24 cellular contexts compared by ENCODE assay signal in the genomic region with DNA sequence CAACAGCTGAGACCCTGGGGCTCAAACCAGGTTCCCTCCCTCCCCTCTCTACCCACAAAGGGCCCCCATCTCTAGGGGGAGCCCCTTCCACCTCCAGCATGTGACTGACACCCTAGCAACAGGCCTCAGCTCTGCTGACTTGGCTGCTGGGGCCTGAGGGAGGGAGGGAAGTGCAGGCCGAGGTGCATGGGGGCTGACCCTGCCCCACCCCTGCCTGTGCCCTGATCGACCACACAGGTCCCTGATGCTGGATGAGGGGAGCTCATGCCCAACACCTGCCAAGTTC. TPM values are rescaled to one million over a fixed set of nuclear protein-coding genes. Genes with fewer than 3 reads are reported as not detected.
DNase-seq lines count a peak whose midpoint lies in the region; ATAC-seq, FAIRE-seq and TF ChIP-seq lines count a peak whose summit lies in the region.
"Had no signal": no experiment of that assay in that cellular context is flagged by ENCODE, and none has a peak within 500 bp of the region (broad histone marks: within the 10 kb centered on the region; RNA-seq: fewer than 3 reads in every experiment).

No MANE protein-coding gene starts in this region.

- H4K20me1 ChIP-seq in HepG2 (ENCODE audit: insufficient read depth, low read length), result no peaks in the 10 kb centered on the region

- H3K27me3 Mint-ChIP-seq in CD4-positive, alpha-beta memory T cell, result peaks cover 20 to 32% of the 10 kb centered on the region in 2 donors

- TF ChIP-seq EP300 in HepG2 (IDR thresholded peaks at IDR 0.05; ENCODE audit: low read depth in 2 of 2, low read length in 2 of 2), result no peak
- TF ChIP-seq EP300 in HepG2 (CRISPR knock-in tag; IDR thresholded peaks at IDR 0.05; ENCODE audit: borderline replicate concordance), result no peak

- H3K9me3 Mint-ChIP-seq in CD4-positive, alpha-beta memory T cell, result no peaks in the 10 kb centered on the region
- H3K9me3 Mint-ChIP-seq: T-cell had no signal

- no peak overlapping the region for H3K27ac Mint-ChIP-seq in CD4-positive, alpha-beta memory T cell
- H3K27ac Mint-ChIP-seq: T-cell had no signal

- no peaks in the 10 kb centered on the region for H3K36me3 Mint-ChIP-seq in CD4-positive, alpha-beta memory T cell
- H3K36me3 Mint-ChIP-seq: T-cell had no signal

- no peak overlapping the region for H3K4me2 ChIP-seq in HepG2 (ENCODE audit: low read depth, low read length)

- peak overlapping the region in 1 of 8 donors; percentile 61 for H3K4me3 Mint-ChIP-seq in CD4-positive, alpha-beta memory T cell

- POLR2A ChIA-PET in RWPE1 (lab: Yijun Ruan, JAX; ENCODE audit: low non-redundant PET) (no interaction called here), HepG2 (lab: Yijun Ruan, JAX) (no interaction called here)
- POLR2A ChIA-PET in CD4-positive, alpha-beta memory T cell (lab: Charles Lee; ENCODE audit: partially characterized antibody), result interaction anchor here (1.1 to 13.9 kb wide), 4 partner anchors 4 to 81 kb away, joined by 3 to 320 read pairs (median 247); partner anchors contain the start of genes B3GNT9, FBXL8, HSF4 and NOL3

- CTCF ChIA-PET in RWPE1 (lab: Yijun Ruan, JAX) (no interaction called here), HepG2 (lab: Yijun Ruan, JAX; ENCODE audit: low intra/inter-chr PET ratio, low total read pairs) (no interaction called here)
- CTCF ChIA-PET in CD4-positive, alpha-beta memory T cell (lab: Charles Lee; ENCODE audit: partially characterized antibody), result interaction anchor here (2.6 to 4.1 kb wide), 2 partner anchors 8 to 12 kb away, joined by 10 to 34 read pairs; partner anchors contain the start of genes FBXL8 and TRADD

- BruUV-seq in HepG2 (replicated peaks; lab: Mats Ljungman, UMichigan), result no TSS peak

- 0% methylated on average over 2 of the region's 2 CpGs for WGBS in HepG2 (ENCODE audit: low lambda C conversion rate)

- intact Hi-C loops in HepG2 (cut with micrococcal nuclease; ENCODE audit: unreplicated experiment), result no loop called here
- intact Hi-C loops in CD4-positive, alpha-beta memory T cell (cut with micrococcal nuclease), result no loop called here

- no peak for FAIRE-seq in HepG2 (lab: Jason Lieb, UNC)
- FAIRE-seq: endometrium had no signal

- no peak for DNase-seq in GM13977 (ENCODE audit: low spot score)
- no peak for DNase-seq in RWPE1 (ENCODE audit: low spot score)
- no peak for DNase-seq in HepG2 (ENCODE audit: low spot score)
- DNase-seq in CD4-positive, alpha-beta memory T cell, result no peak
- DNase-seq: activated CD4-positive, alpha-beta T cell treated with anti-CD3 and anti-CD28 coated beads, Interleukin-2, amount 50 U/mL, for 4 hours; activated gamma-delta T cell treated with Interleukin-2 at 50 U/mL for 16 hours; activated T-cell treated with anti-CD3 and anti-CD28 coated beads for 4 hours; amniotic stem cell; KBM-7; MM.1S; NCI-H1436; NCI-H2107; NCI-H510A; SIG-M5; stimulated activated CD4-positive, alpha-beta T cell treated with anti-CD3 and anti-CD28 coated beads, Interleukin-4, amount 100 ng/mL, for 24 hours; stimulated activated naive CD8-positive, alpha-beta T cell treated with anti-CD3 and anti-CD28 coated beads, Interleukin-15, Interleukin-2, amounts not matched to agents 100 U/mL and 50 U/mL, for 24 hours; T-cell; tibial artery had no signal

- TF ChIP-seq CTCF in GM13977 (IDR thresholded peaks at IDR 0.05; ENCODE audit: extremely low read depth, insufficient read depth, missing control alignments) (peak; percentile 23), RWPE1 (conservative IDR thresholded peaks at IDR 0.05; ENCODE audit: low read depth) (no peak), HepG2 (CRISPR knock-in tag; IDR thresholded peaks at IDR 0.05) (peak; percentile 21; the same call in 1 of the 2 replicates)

- ATAC-seq in HepG2, result no peak
- no peak for ATAC-seq in HG02970 (IDR thresholded peaks at IDR 0.05; ENCODE audit: low FRiP score, unreplicated experiment)
- ATAC-seq in HG02642 (IDR thresholded peaks at IDR 0.05; ENCODE audit: poor library complexity, unreplicated experiment), result no peak
- ATAC-seq: HCT116; stimulated activated naive CD8-positive, alpha-beta T cell treated with anti-CD3 and anti-CD28 coated beads, Interleukin-15, Interleukin-2, amounts not matched to agents 100 U/mL and 50 U/mL, for 24 hours; T-cell had no signal

- TF ChIP-seq POLR2A in HepG2 (IDR thresholded peaks at IDR 0.05; ENCODE audit: insufficient read depth in 1 of 2, low read depth in 2 of 2, low read length in 2 of 2), result no peak

- H3K27ac ChIP-seq in RWPE1 (peak overlapping the region; percentile 98), HepG2 (ENCODE audit: extremely low read length, insufficient read depth, low read length) (no peak overlapping the region)
- H3K27ac ChIP-seq in CD4-positive, alpha-beta memory T cell (ENCODE audit: low read depth, low read length), result no peak overlapping the region

- no peaks in the 10 kb centered on the region for H3K9me3 ChIP-seq in HepG2 (ENCODE audit: low read length)
- no peaks in the 10 kb centered on the region for H3K9me3 ChIP-seq in CD4-positive, alpha-beta memory T cell (ENCODE audit: control insufficient read depth in 1 of 2, low read length in 2 of 2)
- H3K9me3 ChIP-seq: tibial artery had no signal

- no peaks in the 10 kb centered on the region for H3K79me2 ChIP-seq in HepG2 (ENCODE audit: insufficient read depth, low read length)

- H3K9ac ChIP-seq in HepG2 (ENCODE audit: insufficient read depth, low read depth, low read length), result no peak overlapping the region

- TF ChIP-seq RAD21 in HepG2 (CRISPR knock-in tag; IDR thresholded peaks at IDR 0.05), result no peak

- no peak overlapping the region for H3K4me3 ChIP-seq in HepG2 (replicated peaks in 1 of 3; ENCODE audit: insufficient read depth in 1 of 3, low read depth in 2 of 3, low read length in 3 of 3)
- no peak overlapping the region for H3K4me3 ChIP-seq in CD4-positive, alpha-beta memory T cell (ENCODE audit: low read length in 2 of 2)
- H3K4me3 ChIP-seq: coronary artery, tibial artery had no signal

- in situ Hi-C loops in GM13977 (cut with MboI; ENCODE audit: low pct_unique_long_range_greater_than_20kb, low sequenced_read_pairs, unreplicated experiment), result no loop called here
- in situ Hi-C loops in HepG2 (cut with HindIII; ENCODE audit: extremely low pct_ligation_motif_present, low pct_unique_long_range_greater_than_20kb), result no loop called here

- H3K4me1 Mint-ChIP-seq in CD4-positive, alpha-beta memory T cell, result peaks cover 10 to 54% (median 22%) of the 10 kb centered on the region in 4 donors

- H3K4me1 ChIP-seq in HepG2 (ENCODE audit: insufficient read depth, low read length), result peaks cover 50% of the 10 kb centered on the region
- peaks cover 51% of the 10 kb centered on the region for H3K4me1 ChIP-seq in CD4-positive, alpha-beta memory T cell (ENCODE audit: insufficient read depth, low read length)

- H2AFZ ChIP-seq in HepG2 (ENCODE audit: low read length), result no peak overlapping the region

- no peaks in the 10 kb centered on the region for H3K36me3 ChIP-seq in HepG2 (replicated peaks in 1 of 2; ENCODE audit: control insufficient read depth in 1 of 2, insufficient read depth in 2 of 2, low read length in 2 of 2)
- H3K36me3 ChIP-seq in CD4-positive, alpha-beta memory T cell (ENCODE audit: insufficient read depth, low read length), result no peaks in the 10 kb centered on the region
- H3K36me3 ChIP-seq: tibial artery had no signal

- peaks cover 9 to 40% of the 10 kb centered on the region in 2 experiments for H3K27me3 ChIP-seq in HepG2 (ENCODE audit: control insufficient read depth in 1 of 2, insufficient read depth in 2 of 2, low read length in 2 of 2)
- H3K27me3 ChIP-seq in CD4-positive, alpha-beta memory T cell (ENCODE audit: insufficient read depth, low read length), result peaks cover 35% of the 10 kb centered on the region

RNA-seq across cellular contexts. Expression of gene HSF4, which starts 2.3 kb away (rescaled TPM):
- 0.41 and 3.5 TPM in 2 replicates for total RNA-seq in HepG2 (2016; rRNA removed; fragmentation: Illumina TruSeq; extraction: Trizol)
- total RNA-seq in HepG2 (2016; cell fraction: cytosol; rRNA removed; fragmentation: Illumina TruSeq; extraction: Trizol; ENCODE audit: low read depth), result 0.44 and 1.0 TPM in 2 replicates
- total RNA-seq in HepG2 (2016; cell fraction: insoluble cytoplasmic fraction; rRNA removed; fragmentation: Illumina TruSeq; extraction: Trizol), result 0.79 and 3.2 TPM in 2 replicates
- 0.59 and 0.68 TPM in 2 replicates for total RNA-seq in HepG2 (2016; cell fraction: membrane; rRNA removed; fragmentation: Illumina TruSeq; extraction: Trizol)
- 4.6 and 5.3 TPM in 2 replicates for total RNA-seq in HepG2 (2016; cell fraction: nucleus; rRNA removed; fragmentation: Illumina TruSeq; extraction: Trizol)
- 16.9 and 17.9 TPM in 2 replicates for polyA plus RNA-seq in HepG2 (2011; rRNA removed)
- polyA plus RNA-seq in HepG2 (2011; cell fraction: cytosol; rRNA removed), result 1.8 and 2.3 TPM in 2 replicates
- 319 and 364 TPM in 2 replicates for polyA plus RNA-seq in HepG2 (2011; cell fraction: nucleus; rRNA removed)
- 12.3 and 18.7 TPM in 2 replicates for polyA plus RNA-seq in HepG2 (2012)
- polyA plus RNA-seq in HepG2 (2016; cell fraction: cytosol; fragmentation: Illumina TruSeq; extraction: Trizol; ENCODE audit: low read depth), result 0.77 TPM in 1 of 2 replicates, not detected in the other
- polyA plus RNA-seq in HepG2 (2016; cell fraction: insoluble cytoplasmic fraction; fragmentation: Illumina TruSeq; extraction: Trizol; ENCODE audit: low read depth), result 0.87 and 1.1 TPM in 2 replicates
- polyA plus RNA-seq in HepG2 (2016; cell fraction: membrane; fragmentation: Illumina TruSeq; extraction: Trizol; ENCODE audit: low read depth), result 0.36 and 0.41 TPM in 2 replicates
- 18.4 and 20.6 TPM in 2 replicates for polyA plus RNA-seq in HepG2 (2016; cell fraction: nucleus; fragmentation: Illumina TruSeq; extraction: Trizol; ENCODE audit: insufficient read depth, low read depth)
- polyA minus RNA-seq in HepG2 (2011; rRNA and poly(A)+ RNA removed; ENCODE audit: low replicate concordance), result 7.7 and 14.1 TPM in 2 replicates
- polyA minus RNA-seq in HepG2 (2011; cell fraction: cytosol; rRNA and poly(A)+ RNA removed), result 1.1 TPM in 1 of 2 replicates, not detected in the other
- polyA minus RNA-seq in HepG2 (2011; cell fraction: nucleus; rRNA and poly(A)+ RNA removed), result 19.5 and 25.2 TPM in 2 replicates
- 10 to 100 TPM; 93.6 to 98.7 TPM for total RNA-seq in CD4-positive, alpha-beta memory T cell
- under 1 TPM in 1 of 2 donors, not detected in 1; 0.37 TPM for polyA plus RNA-seq in CD4-positive, alpha-beta memory T cell
- polyA plus RNA-seq: CD14-positive monocyte had no signal

RNA-seq across cellular contexts. Expression of gene NOL3, which starts 3.5 kb away (rescaled TPM):
- 3.1 and 5.7 TPM in 2 replicates for total RNA-seq in HepG2 (2016; rRNA removed; fragmentation: Illumina TruSeq; extraction: Trizol)
- 0.91 and 1.1 TPM in 2 replicates for total RNA-seq in HepG2 (2016; cell fraction: cytosol; rRNA removed; fragmentation: Illumina TruSeq; extraction: Trizol; ENCODE audit: low read depth)
- total RNA-seq in HepG2 (2016; cell fraction: insoluble cytoplasmic fraction; rRNA removed; fragmentation: Illumina TruSeq; extraction: Trizol), result 3.8 and 4.1 TPM in 2 replicates
- 2.1 and 2.2 TPM in 2 replicates for total RNA-seq in HepG2 (2016; cell fraction: membrane; rRNA removed; fragmentation: Illumina TruSeq; extraction: Trizol)
- 2.7 and 3.0 TPM in 2 replicates for total RNA-seq in HepG2 (2016; cell fraction: nucleus; rRNA removed; fragmentation: Illumina TruSeq; extraction: Trizol)
- polyA plus RNA-seq in HepG2 (2011; rRNA removed), result 20.5 and 23.3 TPM in 2 replicates
- 9.2 and 14.1 TPM in 2 replicates for polyA plus RNA-seq in HepG2 (2011; cell fraction: cytosol; rRNA removed)
- polyA plus RNA-seq in HepG2 (2011; cell fraction: nucleus; rRNA removed), result 78.8 and 95.6 TPM in 2 replicates
- polyA plus RNA-seq in HepG2 (2012), result 23.5 and 26.3 TPM in 2 replicates
- 1.1 and 1.3 TPM in 2 replicates for polyA plus RNA-seq in HepG2 (2016; cell fraction: cytosol; fragmentation: Illumina TruSeq; extraction: Trizol; ENCODE audit: low read depth)
- 3.6 TPM in 2 replicates for polyA plus RNA-seq in HepG2 (2016; cell fraction: insoluble cytoplasmic fraction; fragmentation: Illumina TruSeq; extraction: Trizol; ENCODE audit: low read depth)
- 2.3 and 2.9 TPM in 2 replicates for polyA plus RNA-seq in HepG2 (2016; cell fraction: membrane; fragmentation: Illumina TruSeq; extraction: Trizol; ENCODE audit: low read depth)
- polyA plus RNA-seq in HepG2 (2016; cell fraction: nucleus; fragmentation: Illumina TruSeq; extraction: Trizol; ENCODE audit: insufficient read depth, low read depth), result 18.2 and 26.0 TPM in 2 replicates
- polyA minus RNA-seq in HepG2 (2011; rRNA and poly(A)+ RNA removed; ENCODE audit: low replicate concordance), result 5.4 and 16.0 TPM in 2 replicates
- polyA minus RNA-seq in HepG2 (2011; cell fraction: cytosol; rRNA and poly(A)+ RNA removed), result 2.8 and 3.7 TPM in 2 replicates
- 14.3 and 16.3 TPM in 2 replicates for polyA minus RNA-seq in HepG2 (2011; cell fraction: nucleus; rRNA and poly(A)+ RNA removed)
- 10 to 100 TPM in 1 of 2 experiments, 1 to 10 TPM in 1; 9.6 to 12.5 TPM for total RNA-seq in CD4-positive, alpha-beta memory T cell
- 1 to 10 TPM; 1.3 to 1.7 TPM for polyA plus RNA-seq in CD4-positive, alpha-beta memory T cell

RNA-seq across cellular contexts. Expression of gene FBXL8, which starts 7.1 kb away (rescaled TPM):
- total RNA-seq in HepG2 (2016; rRNA removed; fragmentation: Illumina TruSeq; extraction: Trizol), result 1.5 and 3.9 TPM in 2 replicates
- total RNA-seq in HepG2 (2016; cell fraction: cytosol; rRNA removed; fragmentation: Illumina TruSeq; extraction: Trizol; ENCODE audit: low read depth), result 0.81 and 0.88 TPM in 2 replicates
- 1.2 and 3.5 TPM in 2 replicates for total RNA-seq in HepG2 (2016; cell fraction: insoluble cytoplasmic fraction; rRNA removed; fragmentation: Illumina TruSeq; extraction: Trizol)
- 1.9 and 2.3 TPM in 2 replicates for total RNA-seq in HepG2 (2016; cell fraction: membrane; rRNA removed; fragmentation: Illumina TruSeq; extraction: Trizol)
- total RNA-seq in HepG2 (2016; cell fraction: nucleus; rRNA removed; fragmentation: Illumina TruSeq; extraction: Trizol), result 4.6 and 4.8 TPM in 2 replicates
- polyA plus RNA-seq in HepG2 (2011; rRNA removed), result 9.3 and 10.9 TPM in 2 replicates
- polyA plus RNA-seq in HepG2 (2011; cell fraction: cytosol; rRNA removed), result 3.2 and 6.0 TPM in 2 replicates
- polyA plus RNA-seq in HepG2 (2011; cell fraction: nucleus; rRNA removed), result 173 and 222 TPM in 2 replicates
- 5.8 and 7.5 TPM in 2 replicates for polyA plus RNA-seq in HepG2 (2012)
- 0.17 and 0.29 TPM in 2 replicates for polyA plus RNA-seq in HepG2 (2016; cell fraction: cytosol; fragmentation: Illumina TruSeq; extraction: Trizol; ENCODE audit: low read depth)
- 2.0 and 2.2 TPM in 2 replicates for polyA plus RNA-seq in HepG2 (2016; cell fraction: insoluble cytoplasmic fraction; fragmentation: Illumina TruSeq; extraction: Trizol; ENCODE audit: low read depth)
- polyA plus RNA-seq in HepG2 (2016; cell fraction: membrane; fragmentation: Illumina TruSeq; extraction: Trizol; ENCODE audit: low read depth), result 0.58 and 0.92 TPM in 2 replicates
- 9.5 and 16.0 TPM in 2 replicates for polyA plus RNA-seq in HepG2 (2016; cell fraction: nucleus; fragmentation: Illumina TruSeq; extraction: Trizol; ENCODE audit: insufficient read depth, low read depth)
- 4.6 and 9.2 TPM in 2 replicates for polyA minus RNA-seq in HepG2 (2011; rRNA and poly(A)+ RNA removed; ENCODE audit: low replicate concordance)
- 2.9 and 3.2 TPM in 2 replicates for polyA minus RNA-seq in HepG2 (2011; cell fraction: cytosol; rRNA and poly(A)+ RNA removed)
- polyA minus RNA-seq in HepG2 (2011; cell fraction: nucleus; rRNA and poly(A)+ RNA removed), result 19.1 and 22.3 TPM in 2 replicates
- 10 to 100 TPM; 69.9 to 76.2 TPM for total RNA-seq in CD4-positive, alpha-beta memory T cell
- polyA plus RNA-seq in CD4-positive, alpha-beta memory T cell, result 10 to 100 TPM; 19.2 to 26.5 TPM

RNA-seq across cellular contexts. Expression of gene TRADD, which starts 7.1 kb away (rescaled TPM):
- 6.2 and 7.8 TPM in 2 replicates for total RNA-seq in HepG2 (2016; rRNA removed; fragmentation: Illumina TruSeq; extraction: Trizol)
- total RNA-seq in HepG2 (2016; cell fraction: cytosol; rRNA removed; fragmentation: Illumina TruSeq; extraction: Trizol; ENCODE audit: low read depth), result 3.2 TPM in 2 replicates
- total RNA-seq in HepG2 (2016; cell fraction: insoluble cytoplasmic fraction; rRNA removed; fragmentation: Illumina TruSeq; extraction: Trizol), result 6.8 and 9.0 TPM in 2 replicates
- 4.6 and 4.9 TPM in 2 replicates for total RNA-seq in HepG2 (2016; cell fraction: membrane; rRNA removed; fragmentation: Illumina TruSeq; extraction: Trizol)
- 4.8 and 4.9 TPM in 2 replicates for total RNA-seq in HepG2 (2016; cell fraction: nucleus; rRNA removed; fragmentation: Illumina TruSeq; extraction: Trizol)
- 8.2 and 10.3 TPM in 2 replicates for polyA plus RNA-seq in HepG2 (2011; rRNA removed)
- polyA plus RNA-seq in HepG2 (2011; cell fraction: cytosol; rRNA removed), result 9.8 and 13.8 TPM in 2 replicates
- polyA plus RNA-seq in HepG2 (2011; cell fraction: nucleus; rRNA removed), result 22.9 and 28.2 TPM in 2 replicates
- 5.3 TPM in 2 replicates for polyA plus RNA-seq in HepG2 (2012)
- 3.1 and 3.6 TPM in 2 replicates for polyA plus RNA-seq in HepG2 (2016; cell fraction: cytosol; fragmentation: Illumina TruSeq; extraction: Trizol; ENCODE audit: low read depth)
- 5.3 and 5.9 TPM in 2 replicates for polyA plus RNA-seq in HepG2 (2016; cell fraction: insoluble cytoplasmic fraction; fragmentation: Illumina TruSeq; extraction: Trizol; ENCODE audit: low read depth)
- 3.2 and 3.8 TPM in 2 replicates for polyA plus RNA-seq in HepG2 (2016; cell fraction: membrane; fragmentation: Illumina TruSeq; extraction: Trizol; ENCODE audit: low read depth)
- polyA plus RNA-seq in HepG2 (2016; cell fraction: nucleus; fragmentation: Illumina TruSeq; extraction: Trizol; ENCODE audit: insufficient read depth, low read depth), result 11.5 and 13.8 TPM in 2 replicates
- polyA minus RNA-seq in HepG2 (2011; rRNA and poly(A)+ RNA removed; ENCODE audit: low replicate concordance), result 3.4 and 5.6 TPM in 2 replicates
- polyA minus RNA-seq in HepG2 (2011; cell fraction: cytosol; rRNA and poly(A)+ RNA removed), result 4.1 and 5.0 TPM in 2 replicates
- 5.0 TPM in 2 replicates for polyA minus RNA-seq in HepG2 (2011; cell fraction: nucleus; rRNA and poly(A)+ RNA removed)
- 100 to 1,000 TPM; 161 to 173 TPM for total RNA-seq in CD4-positive, alpha-beta memory T cell
- 100 to 1,000 TPM; 221 to 285 TPM for polyA plus RNA-seq in CD4-positive, alpha-beta memory T cell

RNA-seq across cellular contexts. Expression of gene B3GNT9, which starts 16.0 kb away (rescaled TPM):
- total RNA-seq in HepG2 (2016; rRNA removed; fragmentation: Illumina TruSeq; extraction: Trizol), result 1.5 and 3.1 TPM in 2 replicates
- 0.61 and 0.79 TPM in 2 replicates for total RNA-seq in HepG2 (2016; cell fraction: cytosol; rRNA removed; fragmentation: Illumina TruSeq; extraction: Trizol; ENCODE audit: low read depth)
- 1.5 and 2.9 TPM in 2 replicates for total RNA-seq in HepG2 (2016; cell fraction: insoluble cytoplasmic fraction; rRNA removed; fragmentation: Illumina TruSeq; extraction: Trizol)
- total RNA-seq in HepG2 (2016; cell fraction: membrane; rRNA removed; fragmentation: Illumina TruSeq; extraction: Trizol), result 1.8 and 2.1 TPM in 2 replicates
- 1.8 and 2.5 TPM in 2 replicates for total RNA-seq in HepG2 (2016; cell fraction: nucleus; rRNA removed; fragmentation: Illumina TruSeq; extraction: Trizol)
- 1.2 and 1.5 TPM in 2 replicates for polyA plus RNA-seq in HepG2 (2011; rRNA removed)
- polyA plus RNA-seq in HepG2 (2011; cell fraction: cytosol; rRNA removed), result 1.4 and 1.9 TPM in 2 replicates
- polyA plus RNA-seq in HepG2 (2011; cell fraction: nucleus; rRNA removed), result 2.0 and 2.5 TPM in 2 replicates
- polyA plus RNA-seq in HepG2 (2012), result 0.80 and 0.82 TPM in 2 replicates
- polyA plus RNA-seq in HepG2 (2016; cell fraction: cytosol; fragmentation: Illumina TruSeq; extraction: Trizol; ENCODE audit: low read depth), result 0.38 and 0.54 TPM in 2 replicates
- polyA plus RNA-seq in HepG2 (2016; cell fraction: insoluble cytoplasmic fraction; fragmentation: Illumina TruSeq; extraction: Trizol; ENCODE audit: low read depth), result 1.9 and 2.0 TPM in 2 replicates
- 1.3 and 1.7 TPM in 2 replicates for polyA plus RNA-seq in HepG2 (2016; cell fraction: membrane; fragmentation: Illumina TruSeq; extraction: Trizol; ENCODE audit: low read depth)
- polyA plus RNA-seq in HepG2 (2016; cell fraction: nucleus; fragmentation: Illumina TruSeq; extraction: Trizol; ENCODE audit: insufficient read depth, low read depth), result 4.0 and 4.3 TPM in 2 replicates
- 2.8 and 8.7 TPM in 2 replicates for polyA minus RNA-seq in HepG2 (2011; rRNA and poly(A)+ RNA removed; ENCODE audit: low replicate concordance)
- 0.99 and 1.1 TPM in 2 replicates for polyA minus RNA-seq in HepG2 (2011; cell fraction: cytosol; rRNA and poly(A)+ RNA removed)
- 0.99 and 1.7 TPM in 2 replicates for polyA minus RNA-seq in HepG2 (2011; cell fraction: nucleus; rRNA and poly(A)+ RNA removed)
- 10 to 100 TPM; 10.0 to 10.4 TPM for total RNA-seq in CD4-positive, alpha-beta memory T cell
- polyA plus RNA-seq in CD4-positive, alpha-beta memory T cell, result 10 to 100 TPM; 10.0 to 11.8 TPM

Comparison
In these comparisons a context has a peak if more than half of its experiments do, and no peak if none do; other contexts are left out.
1. RNA of gene HSF4, which starts 2.3 kb away (total RNA-seq): 93.6 to 98.7 TPM in CD4-positive, alpha-beta memory T cell; 0.41 to 5.3 TPM in HepG2; every median in the first group is over 10 times any median in the second.
2. RNA of gene FBXL8, which starts 7.1 kb away (total RNA-seq): 69.9 to 76.2 TPM in CD4-positive, alpha-beta memory T cell; 0.81 to 4.8 TPM in HepG2; every median in the first group is over 10 times any median in the second.